In the genomic region with DNA sequence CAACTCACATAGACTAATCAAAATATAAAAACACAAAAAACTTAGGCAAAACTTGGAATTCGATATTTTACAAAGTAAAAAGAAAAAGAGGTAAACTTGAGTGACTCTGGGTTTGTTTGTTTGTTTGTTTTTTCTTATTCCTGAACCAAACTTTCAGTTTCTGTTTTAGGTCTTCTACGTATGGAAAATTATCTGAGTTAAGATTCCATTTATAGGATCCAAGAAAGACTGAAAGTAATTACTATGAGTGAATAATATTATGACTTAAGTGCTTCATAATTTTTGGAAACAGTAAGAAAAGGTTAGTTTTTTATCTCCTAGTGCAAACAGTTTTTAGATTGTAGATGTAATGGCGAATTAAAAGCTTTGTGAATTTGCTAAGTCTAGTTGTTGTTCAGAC, we compare ENCODE assay signal across 9 cellular contexts. TPM values are rescaled to one million over a fixed set of nuclear protein-coding genes. Genes with fewer than 3 reads are reported as not detected.
DNase-seq lines count a peak whose midpoint lies in the region; ATAC-seq and TF ChIP-seq lines count a peak whose summit lies in the region.
"Had no signal": no experiment of that assay in that cellular context is flagged by ENCODE, and none has a peak within 500 bp of the region (broad histone marks: within the 10 kb centered on the region; RNA-seq: fewer than 3 reads in every experiment).

No MANE protein-coding gene starts in this region.

- H4K20me1 ChIP-seq in DND-41 (ENCODE audit: insufficient read depth, low read length) (no peaks in the 10 kb centered on the region), MM.1S (ENCODE audit: insufficient read depth, low read length) (no peaks in the 10 kb centered on the region)

- WGBS in psoas muscle, 3 donors, result 53 to 64% (median 54%) methylated on average over 3 of the region's 3 CpGs

- TF ChIP-seq CTCF in DND-41 (IDR thresholded peaks at IDR 0.05; ENCODE audit: borderline replicate concordance, extremely low read depth, low read length, poor library complexity, severe bottlenecking) (no peak), MM.1S (IDR thresholded peaks at IDR 0.05; ENCODE audit: low read length) (no peak), colonic mucosa (IDR thresholded peaks at IDR 0.05) (no peak), psoas muscle (IDR thresholded peaks at IDR 0.05) (no peak)

- H3F3A ChIP-seq in MM.1S (ENCODE audit: insufficient read depth, low read length), result peaks cover 37% of the 10 kb centered on the region

- H2AFZ ChIP-seq in DND-41 (ENCODE audit: low read depth, low read length), result no peak overlapping the region
- no peak overlapping the region for H2AFZ ChIP-seq in MM.1S (ENCODE audit: low read length)

- H3K9me3 ChIP-seq in DND-41 (ENCODE audit: insufficient read depth, low read length, severe bottlenecking) (no peaks in the 10 kb centered on the region), MM.1S (replicated peaks; ENCODE audit: insufficient read depth, low read length) (no peaks in the 10 kb centered on the region), colonic mucosa (no peaks in the 10 kb centered on the region), psoas muscle (no peaks in the 10 kb centered on the region)

- H3K79me2 ChIP-seq in DND-41 (ENCODE audit: insufficient read depth, low read length), result peaks cover 98% of the 10 kb centered on the region
- peaks cover 80% of the 10 kb centered on the region for H3K79me2 ChIP-seq in MM.1S (ENCODE audit: low read length)

- no peaks in the 10 kb centered on the region for H3K9me2 ChIP-seq in MM.1S (replicated peaks; ENCODE audit: insufficient read depth, low read length)

- H3K4me1 ChIP-seq in DND-41 (ENCODE audit: insufficient read depth, low read length) (peaks cover 94% of the 10 kb centered on the region), MM.1S (ENCODE audit: low read length) (peaks cover 40% of the 10 kb centered on the region), colonic mucosa (no peaks in the 10 kb centered on the region), psoas muscle (no peaks in the 10 kb centered on the region)

- intact Hi-C loops in colonic mucosa (cut with DNase I) (no loop called here), psoas muscle (cut with DNase I) (no loop called here)

- H3K27ac ChIP-seq in DND-41 (ENCODE audit: low read length) (peak overlapping the region; percentile 92), MM.1S (ENCODE audit: low read length) (peak overlapping the region; percentile 86), colonic mucosa (peak overlapping the region; percentile 5), psoas muscle (no peak overlapping the region)

- H3K27me3 ChIP-seq in DND-41 (ENCODE audit: insufficient read depth, low read length, poor library complexity) (no peaks in the 10 kb centered on the region), MM.1S (replicated peaks; ENCODE audit: insufficient read depth, low read length) (no peaks in the 10 kb centered on the region), colonic mucosa (no peaks in the 10 kb centered on the region), psoas muscle (ENCODE audit: insufficient read depth in 3 of 3, low read length in 2 of 3) (no peaks in the 10 kb centered on the region)

- peak overlapping the region; percentile 74 for H3K4me2 ChIP-seq in DND-41 (ENCODE audit: insufficient read depth, low read length)
- peak overlapping the region; percentile 73 for H3K4me2 ChIP-seq in MM.1S (ENCODE audit: low read depth, low read length)

- H3K9ac ChIP-seq in DND-41 (ENCODE audit: low read depth, low read length) (peak overlapping the region; percentile 62), MM.1S (ENCODE audit: low read length) (peak overlapping the region; percentile 27), colonic mucosa (ENCODE audit: low read depth in 2 of 2, low read length in 2 of 2) (no peak overlapping the region)

- H3K4me3 ChIP-seq in DND-41 (ENCODE audit: low read depth in 1 of 2, low read length in 2 of 2) (peak overlapping the region; percentile 16 to 43; a peak in 3 of 4 replicates), MM.1S (ENCODE audit: low read length) (peak overlapping the region; percentile 41), colonic mucosa (no peak overlapping the region), psoas muscle (peak overlapping the region; percentile 47)

- H3K36me3 ChIP-seq in DND-41 (ENCODE audit: insufficient read depth, low read length) (peaks cover 61% of the 10 kb centered on the region), MM.1S (replicated peaks; ENCODE audit: insufficient read depth, low read length) (peaks cover 3% of the 10 kb centered on the region; the same call in 1 of the 2 replicates), colonic mucosa (no peaks in the 10 kb centered on the region), psoas muscle (ENCODE audit: insufficient read depth in 1 of 2, low read depth in 1 of 2) (no peaks in the 10 kb centered on the region)

- DNase-seq in DND-41 (no peak), MM.1S (no peak), colonic mucosa (no peak), psoas muscle (no peak), DMS53 (lab: John Stamatoyannopoulos, UW) (no peak), glomerular visceral epithelial cell (ENCODE audit: extremely low spot score) (no peak)
- no peak for DNase-seq in activated effector memory CD4-positive, alpha-beta T cell treated with Interleukin-2 at 50 U/mL for 16 hours
- DNase-seq: activated CD4-positive, alpha-beta T cell treated with anti-CD3 and anti-CD28 coated beads, Interleukin-2, amount 50 U/mL, for 4 hours had no signal

- ATAC-seq in DND-41 (ENCODE audit: insufficient read depth, low read depth) (no peak), psoas muscle (no peak), HG02759 (IDR thresholded peaks at IDR 0.05; ENCODE audit: unreplicated experiment) (no peak)

RNA-seq across cellular contexts. Expression of gene ST8SIA4, which starts 13.2 kb away (rescaled TPM):
- total RNA-seq in colonic mucosa, result 1 to 10 TPM; 2.6 to 6.2 TPM
- 1 to 10 TPM in 3 of 4 donors, under 1 TPM in 1; 0.77 to 2.5 (median 1.9) TPM for total RNA-seq in psoas muscle
- polyA plus RNA-seq in psoas muscle, result under 1 TPM; 0.27 to 0.52 (median 0.29) TPM

Comparison
In these comparisons a context has a peak if more than half of its experiments do, and no peak if none do; other contexts are left out.
1. H3K9ac ChIP-seq: peak in DND-41 (single experiment) and MM.1S (single experiment); none in colonic mucosa (0 of 2).